Comparison of ENCODE assay signal across 1 cellular context in genomic region chr10:58963723-58964124, GRCh38.
TF ChIP-seq lines count a peak whose summit lies in the region.

No MANE protein-coding gene starts in this region.

TF ChIP-seq in HepG2, 621 proteins besides CTCF, POLR2A, EP300 and RAD21 (continued from another document and continues in another):
- TF ChIP-seq ERF (CRISPR knock-in tag; IDR thresholded peaks at IDR 0.05): 0 out of 2 replicates have a peak, but pooled peaks have one; percentile 3
- TF ChIP-seq TFE3 (CRISPR knock-in tag; IDR thresholded peaks at IDR 0.05): no peak
- TF ChIP-seq HNF1B (CRISPR knock-in tag; IDR thresholded peaks at IDR 0.05): no peak
- TF ChIP-seq ZBTB7A (CRISPR knock-in tag; IDR thresholded peaks at IDR 0.05): no peak
- no peak for TF ChIP-seq ZNF180 (CRISPR knock-in tag; IDR thresholded peaks at IDR 0.05; ENCODE audit: borderline replicate concordance, low read depth)
- no peak for TF ChIP-seq ZBTB14 (CRISPR knock-in tag; IDR thresholded peaks at IDR 0.05)
- no peak for TF ChIP-seq MIER3 (CRISPR knock-in tag; IDR thresholded peaks at IDR 0.05; ENCODE audit: borderline replicate concordance)
- no peak for TF ChIP-seq ZNF251 (CRISPR knock-in tag; IDR thresholded peaks at IDR 0.05)
- TF ChIP-seq HDAC2 (CRISPR knock-in tag; IDR thresholded peaks at IDR 0.05): no peak
- no peak for TF ChIP-seq ZNF207 (IDR thresholded peaks at IDR 0.05; ENCODE audit: borderline replicate concordance)
- no peak for TF ChIP-seq SRSF9 (IDR thresholded peaks at IDR 0.05; ENCODE audit: borderline replicate concordance, insufficient read depth, low read depth, low read length, poor library complexity, severe bottlenecking)
- TF ChIP-seq ZNF605 (CRISPR knock-in tag; IDR thresholded peaks at IDR 0.05): no peak
- TF ChIP-seq ZNF660 (CRISPR knock-in tag; IDR thresholded peaks at IDR 0.05; ENCODE audit: borderline replicate concordance, low read depth): no peak
- TF ChIP-seq RBM22 (optimal IDR thresholded peaks at IDR 0.05; ENCODE audit: low read length): no peak
- TF ChIP-seq RERE (CRISPR knock-in tag; IDR thresholded peaks at IDR 0.05; ENCODE audit: low read depth): no peak
- no peak for TF ChIP-seq DBP (CRISPR knock-in tag; IDR thresholded peaks at IDR 0.05; ENCODE audit: not compliant biosample characterization)
- TF ChIP-seq MTF1 (CRISPR knock-in tag; IDR thresholded peaks at IDR 0.05): no peak
- TF ChIP-seq ZNF280B (CRISPR knock-in tag; IDR thresholded peaks at IDR 0.05; ENCODE audit: borderline replicate concordance): no peak
- no peak for TF ChIP-seq GRHL1 (CRISPR knock-in tag; conservative IDR thresholded peaks at IDR 0.05)
- no peak for TF ChIP-seq ZBTB43 (CRISPR knock-in tag; conservative IDR thresholded peaks at IDR 0.05)
- TF ChIP-seq MYPOP (CRISPR knock-in tag; IDR thresholded peaks at IDR 0.05): no peak
- peak; percentile 93 for TF ChIP-seq HNRNPL (IDR thresholded peaks at IDR 0.05; ENCODE audit: low read depth, low read length)
- TF ChIP-seq CREM (IDR thresholded peaks at IDR 0.05): 0 out of 2 replicates have a peak, but pooled peaks have one; percentile 15
- TF ChIP-seq CREM (CRISPR knock-in tag; IDR thresholded peaks at IDR 0.05): no peak
- no peak for TF ChIP-seq ZNF264 (CRISPR knock-in tag; IDR thresholded peaks at IDR 0.05)
- 0 out of 2 replicates have a peak, but pooled peaks have one; percentile 29 for TF ChIP-seq DR1 (CRISPR knock-in tag; IDR thresholded peaks at IDR 0.05)
- TF ChIP-seq PTBP1 (IDR thresholded peaks at IDR 0.05; ENCODE audit: low read depth, low read length, poor library complexity, severe bottlenecking): no peak
- no peak for TF ChIP-seq MBD4 (IDR thresholded peaks at IDR 0.05; ENCODE audit: borderline replicate concordance, low read length)
- TF ChIP-seq USF2 (IDR thresholded peaks at IDR 0.05; ENCODE audit: low read depth, low read length): no peak
- no peak for TF ChIP-seq USF2 (CRISPR knock-in tag; IDR thresholded peaks at IDR 0.05; ENCODE audit: borderline replicate concordance)
- no peak for TF ChIP-seq SOX13 (IDR thresholded peaks at IDR 0.05)
- peak in 1 of 2 experiments; percentile 51; a peak in 2 of 4 replicates for TF ChIP-seq SOX13 (CRISPR knock-in tag; conservative IDR thresholded peaks at IDR 0.05 in 1 of 2, IDR thresholded peaks at IDR 0.05 in 1 of 2)
- no peak for TF ChIP-seq BORCS8-MEF2B (CRISPR knock-in tag; IDR thresholded peaks at IDR 0.05)
- TF ChIP-seq LCORL (IDR thresholded peaks at IDR 0.05): no peak
- TF ChIP-seq LCORL (CRISPR knock-in tag; IDR thresholded peaks at IDR 0.05): no peak
- TF ChIP-seq ZNF343 (CRISPR knock-in tag; IDR thresholded peaks at IDR 0.05): no peak
- TF ChIP-seq ZFP90 (CRISPR knock-in tag; IDR thresholded peaks at IDR 0.05; ENCODE audit: borderline replicate concordance): 0 out of 2 replicates have a peak, but pooled peaks have one; percentile 27
- TF ChIP-seq HIVEP1 (CRISPR knock-in tag; IDR thresholded peaks at IDR 0.05): no peak
- TF ChIP-seq ZSCAN5A (CRISPR knock-in tag; IDR thresholded peaks at IDR 0.05; ENCODE audit: borderline replicate concordance): 0 out of 2 replicates have a peak, but pooled peaks have one; percentile 27
- no peak for TF ChIP-seq ATF7-NPFF (CRISPR knock-in tag; IDR thresholded peaks at IDR 0.05; ENCODE audit: low read depth)
- TF ChIP-seq HNRNPK (IDR thresholded peaks at IDR 0.05; ENCODE audit: low read depth, low read length, poor library complexity, severe bottlenecking): no peak
- no peak for TF ChIP-seq IKZF1 (IDR thresholded peaks at IDR 0.05)
- no peak for TF ChIP-seq ARNT2 (CRISPR knock-in tag; IDR thresholded peaks at IDR 0.05; ENCODE audit: low read depth)
